ENCODE assay signal across 8 cellular contexts in genomic region chr1:209674957-209675566, GRCh38. TPM values are rescaled to one million over a fixed set of nuclear protein-coding genes. Genes with fewer than 3 reads are reported as not detected.
DNase-seq lines count a peak whose midpoint lies in the region; ATAC-seq and TF ChIP-seq lines count a peak whose summit lies in the region.

TSS of gene G0S2 (plus strand) at chr1:209675412. CDS start at chr1:209675685, 273 bp downstream.

- no peaks in the 10 kb centered on the region for H3K9me3 ChIP-seq in ES-I3 (ENCODE audit: control insufficient read depth, insufficient read depth, low read length)
- H3K9me3 ChIP-seq in ascending aorta, result no peaks in the 10 kb centered on the region
- no peaks in the 10 kb centered on the region for H3K9me3 ChIP-seq in trophoblast cell (ENCODE audit: insufficient read depth, low read depth, low read length)

- H2AFZ ChIP-seq in trophoblast cell (ENCODE audit: insufficient read depth, low read length, poor library complexity), result peak within 1 kb of the TSS; percentile 45

- DNase-seq in NOMO-1 treated with dmso at 0.1 percent for 144 hours (lab: John Stamatoyannopoulos, UW; ENCODE audit: unreplicated experiment), result peak; percentile 77
- DNase-seq in ascending aorta (ENCODE audit: low spot score in 2 of 2), result peak in 1 of 2 donors; percentile 79
- peak; percentile 81 for DNase-seq in left cardiac atrium
- DNase-seq in trophoblast cell, result peak in 1 of 2 donors; percentile 17
- no peak for DNase-seq in epidermal melanocyte (ENCODE audit: insufficient read length, low spot score)

- no peak within 1 kb of the TSS for H3K14ac ChIP-seq in trophoblast cell (ENCODE audit: low read length)

- no peak within 1 kb of the TSS for H2BK5ac ChIP-seq in trophoblast cell (ENCODE audit: low read depth, low read length, poor library complexity)

- ATAC-seq in left cardiac atrium, result peak; percentile 85 to 92
- ATAC-seq in HG03159 (IDR thresholded peaks at IDR 0.05; ENCODE audit: unreplicated experiment), result no peak
- ATAC-seq in GM19035 (IDR thresholded peaks at IDR 0.05; ENCODE audit: unreplicated experiment), result no peak

- H3K79me2 ChIP-seq in trophoblast cell (ENCODE audit: control insufficient read depth, insufficient read depth, low read length, poor library complexity), result peaks cover 1% of the 10 kb centered on the region

- H3K79me1 ChIP-seq in trophoblast cell (ENCODE audit: low read length), result no peaks in the 10 kb centered on the region

- intact Hi-C loops in ascending aorta (cut with DNase I) (no loop called here), left cardiac atrium (cut with DNase I) (no loop called here)

- H3K4me2 ChIP-seq in trophoblast cell (ENCODE audit: low read length), result peak within 1 kb of the TSS; percentile 78

- H3K4me1 ChIP-seq in ES-I3 (ENCODE audit: insufficient read depth, low read length) (peaks cover 16% of the 10 kb centered on the region), ascending aorta (peaks cover 4 to 11% of the 10 kb centered on the region in 2 donors), trophoblast cell (ENCODE audit: control insufficient read depth in 1 of 2, insufficient read depth in 2 of 2, low read length in 2 of 2) (peaks cover 10 to 15% of the 10 kb centered on the region in 2 experiments)

- no peak within 1 kb of the TSS for H4K8ac ChIP-seq in trophoblast cell (ENCODE audit: low read depth, low read length)

- H3K27me3 ChIP-seq in ascending aorta, result no peaks in the 10 kb centered on the region
- H3K27me3 ChIP-seq in trophoblast cell (ENCODE audit: insufficient read depth, low read length), result peaks cover 27% of the 10 kb centered on the region

- H2AK5ac ChIP-seq in trophoblast cell (ENCODE audit: low read length), result no peak within 1 kb of the TSS

- H3K9ac ChIP-seq in ES-I3 (ENCODE audit: low read depth, low read length) (peak within 1 kb of the TSS; percentile 52), trophoblast cell (ENCODE audit: low read length) (no peak within 1 kb of the TSS)

- H3K36me3 ChIP-seq in ES-I3 (ENCODE audit: insufficient read depth, low read length) (no peaks in the 10 kb centered on the region), ascending aorta (no peaks in the 10 kb centered on the region), trophoblast cell (ENCODE audit: control insufficient read depth in 1 of 2, insufficient read depth in 2 of 2, low read length in 2 of 2) (no peaks in the 10 kb centered on the region)

- H3K27ac ChIP-seq in ascending aorta (peak within 1 kb of the TSS; percentile 5 to 13), trophoblast cell (ENCODE audit: low read depth, low read length) (no peak within 1 kb of the TSS)

- H3K23ac ChIP-seq in trophoblast cell (ENCODE audit: low read length), result no peak within 1 kb of the TSS

- no peak within 1 kb of the TSS for H3K18ac ChIP-seq in trophoblast cell (ENCODE audit: low read length)

- no peak for TF ChIP-seq CTCF in ascending aorta (IDR thresholded peaks at IDR 0.05)

- H3K4me3 ChIP-seq in ascending aorta, result peak within 1 kb of the TSS; percentile 65 to 76
- peak within 1 kb of the TSS; percentile 46 for H3K4me3 ChIP-seq in trophoblast cell (ENCODE audit: low read depth, low read length)

- H2BK120ac ChIP-seq in trophoblast cell (ENCODE audit: insufficient read depth, low read length, poor library complexity), result no peak within 1 kb of the TSS

- no peak within 1 kb of the TSS for H4K12ac ChIP-seq in trophoblast cell (ENCODE audit: low read depth, low read length)

- WGBS in trophoblast cell (ENCODE audit: extremely low coverage, insufficient coverage, insufficient read length), result no CpG with 5 or more reads among the region's 47 CpGs

- no peak within 1 kb of the TSS for H3K4ac ChIP-seq in trophoblast cell (ENCODE audit: low read depth, low read length)

- peak within 1 kb of the TSS; percentile 9 for H2BK12ac ChIP-seq in trophoblast cell (ENCODE audit: low read length)

- H4K91ac ChIP-seq in trophoblast cell (ENCODE audit: low read depth, low read length), result no peak within 1 kb of the TSS

RNA-seq across cellular contexts. Expression of gene G0S2, which starts in this region (rescaled TPM):
- total RNA-seq in ascending aorta (15.1 TPM), left cardiac atrium (100 to 1,000 TPM; 220 to 440 TPM)
- 0.96 and 1.1 TPM in 2 replicates for polyA plus RNA-seq in trophoblast cell (2013)

Comparison
In these comparisons a context has a peak if more than half of its experiments do, and no peak if none do; other contexts are left out.
1. RNA of gene G0S2 (total RNA-seq): 220 to 440 TPM in left cardiac atrium; 15.1 TPM in ascending aorta (single experiment); every median in the first group is over 10 times any median in the second.
2. ATAC-seq: peak in left cardiac atrium (2 of 2); none in HG03159 (single experiment) and GM19035 (single experiment).